ENCODE assay signal across 11 cellular contexts in the genomic region with DNA sequence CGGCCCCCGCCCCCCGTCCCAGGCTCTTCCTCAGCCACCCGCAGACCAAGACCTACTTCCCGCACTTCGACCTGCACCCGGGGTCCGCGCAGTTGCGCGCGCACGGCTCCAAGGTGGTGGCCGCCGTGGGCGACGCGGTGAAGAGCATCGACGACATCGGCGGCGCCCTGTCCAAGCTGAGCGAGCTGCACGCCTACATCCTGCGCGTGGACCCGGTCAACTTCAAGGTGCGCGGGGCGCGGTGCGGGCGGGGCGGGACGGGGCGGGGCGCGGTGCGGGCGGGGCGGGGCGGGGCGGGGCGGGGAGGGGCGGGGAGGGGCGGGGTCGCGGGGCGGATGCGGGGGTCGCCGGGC. TPM values are rescaled to one million over a fixed set of nuclear protein-coding genes. Genes with fewer than 3 reads are reported as not detected.
"Had no signal": no experiment of that assay in that cellular context is flagged by ENCODE, and none has a peak within 500 bp of the region (broad histone marks: within the 10 kb centered on the region; RNA-seq: fewer than 3 reads in every experiment).

No MANE protein-coding gene starts in this region.

RNA-seq across cellular contexts. Expression of gene HBZ, which starts 1.4 kb away (rescaled TPM):
- total RNA-seq: activated CD4-positive, alpha-beta T cell treated with anti-CD3 and anti-CD28 coated beads, Interleukin-2, amount 10 ng/mL, durations not matched to agents 7 days and 5 days; activated CD8-positive, alpha-beta memory T cell treated with anti-CD3 and anti-CD28 coated beads for 36 hours; cardiac septum; fibroblast of lung; frontal cortex; mammary epithelial cell; mononuclear cell; posterior vena cava; T-helper 2 cell treated with Interferon-gamma antibody and Interleukin-4, amounts not matched to agents 100 ng/mL and 5 ng/mL, for 36 hours; temporal lobe had no signal
- polyA plus RNA-seq: fibroblast of lung, mammary epithelial cell had no signal

RNA-seq across cellular contexts. Expression of gene HBM, which starts 11.9 kb away (rescaled TPM):
- total RNA-seq: activated CD4-positive, alpha-beta T cell treated with anti-CD3 and anti-CD28 coated beads, Interleukin-2, amount 10 ng/mL, durations not matched to agents 7 days and 5 days; activated CD8-positive, alpha-beta memory T cell treated with anti-CD3 and anti-CD28 coated beads for 36 hours; colonic mucosa; fibroblast of lung; mammary epithelial cell; mononuclear cell; T-helper 2 cell treated with Interferon-gamma antibody and Interleukin-4, amounts not matched to agents 100 ng/mL and 5 ng/mL, for 36 hours had no signal
- polyA plus RNA-seq: fibroblast of lung, mammary epithelial cell had no signal

RNA-seq across cellular contexts. Expression of gene HBA2, which starts 18.8 kb away (rescaled TPM):
- total RNA-seq: activated CD8-positive, alpha-beta memory T cell treated with anti-CD3 and anti-CD28 coated beads for 36 hours; fibroblast of lung; mammary epithelial cell; T-helper 2 cell treated with Interferon-gamma antibody and Interleukin-4, amounts not matched to agents 100 ng/mL and 5 ng/mL, for 36 hours had no signal
- polyA plus RNA-seq: fibroblast of lung, mammary epithelial cell had no signal

RNA-seq across cellular contexts. Expression of gene HBA1, which starts 22.6 kb away (rescaled TPM):
- total RNA-seq: activated CD4-positive, alpha-beta T cell treated with anti-CD3 and anti-CD28 coated beads, Interleukin-2, amount 10 ng/mL, durations not matched to agents 7 days and 5 days; activated CD8-positive, alpha-beta memory T cell treated with anti-CD3 and anti-CD28 coated beads for 36 hours; fibroblast of lung; T-helper 2 cell treated with Interferon-gamma antibody and Interleukin-4, amounts not matched to agents 100 ng/mL and 5 ng/mL, for 36 hours had no signal
